Comparison of ENCODE assay signal across 22 cellular contexts in genomic region chr5:21236104-21236503, GRCh38.
DNase-seq lines count a peak whose midpoint lies in the region; ATAC-seq and TF ChIP-seq lines count a peak whose summit lies in the region.
"Had no signal": no experiment of that assay in that cellular context is flagged by ENCODE, and none has a peak within 500 bp of the region (broad histone marks: within the 10 kb centered on the region; RNA-seq: fewer than 3 reads in every experiment).

No MANE protein-coding gene starts in this region.

- no peaks in the 10 kb centered on the region for H3K27me3 Mint-ChIP-seq in chondrocyte (ENCODE audit: low read depth)
- H3K27me3 Mint-ChIP-seq: CD8-positive, alpha-beta memory T cell had no signal

- intact Hi-C loops in colonic mucosa (cut with DNase I) = no loop called here

- H3K27ac Mint-ChIP-seq in chondrocyte (ENCODE audit: unreplicated experiment) = peak overlapping the region; percentile 59
- no peak overlapping the region for H3K27ac Mint-ChIP-seq in stimulated activated effector memory CD8-positive, alpha-beta T cell treated with anti-CD3 and anti-CD28 coated beads, Interleukin-12 subunit alpha, Interleukin-12 subunit beta, amount 100 ng/mL, for 72 hours
- H3K27ac Mint-ChIP-seq: CD8-positive, alpha-beta memory T cell had no signal

- H3K4me1 ChIP-seq in skeletal muscle tissue (ENCODE audit: control insufficient read depth in 3 of 3, insufficient read depth in 3 of 3, low read length in 3 of 3) (peaks cover 0 to 7% (median 3%) of the 10 kb centered on the region in 3 donors), colonic mucosa (no peaks in the 10 kb centered on the region)

- no peak overlapping the region for H3K4me3 ChIP-seq in skeletal muscle tissue (ENCODE audit: low read length in 3 of 3)
- H3K4me3 ChIP-seq in colonic mucosa = no peak overlapping the region

- peaks cover 30% of the 10 kb centered on the region for H3K4me1 Mint-ChIP-seq in chondrocyte (ENCODE audit: low read depth)
- no peaks in the 10 kb centered on the region for H3K4me1 Mint-ChIP-seq in stimulated activated effector memory CD8-positive, alpha-beta T cell treated with anti-CD3 and anti-CD28 coated beads, Interleukin-12 subunit alpha, Interleukin-12 subunit beta, amount 100 ng/mL, for 72 hours
- H3K4me1 Mint-ChIP-seq: CD8-positive, alpha-beta memory T cell had no signal

- peak; percentile 2 for DNase-seq in LHCN-M2 (ENCODE audit: low read depth)
- DNase-seq in NCI-H446 treated with DMSO at 0.1 percent for 48 hours (lab: John Stamatoyannopoulos, UW) = peak; percentile 80
- no peak for DNase-seq in chondrocyte (ENCODE audit: low spot score)
- DNase-seq in NAMALWA (ENCODE audit: low spot score) = no peak
- DNase-seq in colonic mucosa = no peak
- DNase-seq in stimulated activated effector memory CD8-positive, alpha-beta T cell treated with anti-CD3 and anti-CD28 coated beads, Interleukin-12 subunit alpha, Interleukin-12 subunit beta, amount 100 ng/mL, for 72 hours (ENCODE audit: low spot score in 2 of 2) = no peak
- DNase-seq: AML-193; Calu3; CD8-positive, alpha-beta memory T cell; Karpas-422; MM.1S; NCI-H1092 treated with DMSO at 0.1 percent for 48 hours; NCI-H1436 treated with DMSO at 0.1 percent for 48 hours; NCI-H2029 treated with DMSO at 0.1 percent for 48 hours; NCI-H510A; NCI-H748 treated with DMSO at 0.1 percent for 48 hours; NK-92 treated with Interleukin-12 subunit alpha and Interleukin-12 subunit beta, amount 100 ng/mL, for 24 hours had no signal

- ATAC-seq in HG03520 (IDR thresholded peaks at IDR 0.05; ENCODE audit: unreplicated experiment) = no peak
- ATAC-seq in stimulated activated effector memory CD8-positive, alpha-beta T cell treated with anti-CD3 and anti-CD28 coated beads, Interleukin-12 subunit alpha, Interleukin-12 subunit beta, amount 100 ng/mL, for 72 hours = no peak
- ATAC-seq: Panc1, SK-N-SH treated with all-trans-retinoic acid at 6 μM for 48 hours had no signal

- H3K27me3 ChIP-seq in skeletal muscle tissue (ENCODE audit: control insufficient read depth in 3 of 3, insufficient read depth in 3 of 3, low read length in 3 of 3) (no peaks in the 10 kb centered on the region), colonic mucosa (no peaks in the 10 kb centered on the region)

- H3K27ac ChIP-seq in skeletal muscle tissue (ENCODE audit: low read depth, low read length) (peak overlapping the region; percentile 81), colonic mucosa (no peak overlapping the region)
- H3K27ac ChIP-seq: C4-2B had no signal

- TF ChIP-seq CTCF in chondrocyte (IDR thresholded peaks at IDR 0.05) = no peak
- TF ChIP-seq CTCF in colonic mucosa (IDR thresholded peaks at IDR 0.05) = no peak

- H3K36me3 ChIP-seq in skeletal muscle tissue (ENCODE audit: control insufficient read depth in 3 of 3, insufficient read depth in 3 of 3, low read length in 3 of 3) (no peaks in the 10 kb centered on the region), colonic mucosa (no peaks in the 10 kb centered on the region)

- no peaks in the 10 kb centered on the region for H3K36me3 Mint-ChIP-seq in chondrocyte (ENCODE audit: low read depth)
- H3K36me3 Mint-ChIP-seq in stimulated activated effector memory CD8-positive, alpha-beta T cell treated with anti-CD3 and anti-CD28 coated beads, Interleukin-12 subunit alpha, Interleukin-12 subunit beta, amount 100 ng/mL, for 72 hours = no peaks in the 10 kb centered on the region
- H3K36me3 Mint-ChIP-seq: CD8-positive, alpha-beta memory T cell had no signal

- no peaks in the 10 kb centered on the region for H3K9me3 ChIP-seq in skeletal muscle tissue (ENCODE audit: control insufficient read depth in 3 of 3, low read length in 3 of 3)
- H3K9me3 ChIP-seq in colonic mucosa = no peaks in the 10 kb centered on the region

- H3K4me3 Mint-ChIP-seq in chondrocyte (ENCODE audit: unreplicated experiment) = no peak overlapping the region
- H3K4me3 Mint-ChIP-seq in stimulated activated effector memory CD8-positive, alpha-beta T cell treated with anti-CD3 and anti-CD28 coated beads, Interleukin-12 subunit alpha, Interleukin-12 subunit beta, amount 100 ng/mL, for 72 hours = no peak overlapping the region
- H3K4me3 Mint-ChIP-seq: CD8-positive, alpha-beta memory T cell had no signal

- H3K9me3 Mint-ChIP-seq in chondrocyte (ENCODE audit: low read depth) = no peaks in the 10 kb centered on the region
- peaks cover 13% of the 10 kb centered on the region for H3K9me3 Mint-ChIP-seq in stimulated activated effector memory CD8-positive, alpha-beta T cell treated with anti-CD3 and anti-CD28 coated beads, Interleukin-12 subunit alpha, Interleukin-12 subunit beta, amount 100 ng/mL, for 72 hours

- H3K9ac ChIP-seq in skeletal muscle tissue (ENCODE audit: low read depth in 1 of 3, low read length in 3 of 3) (no peak overlapping the region), colonic mucosa (ENCODE audit: low read depth in 2 of 2, low read length in 2 of 2) (no peak overlapping the region)

Comparison
In these comparisons a context has a peak if more than half of its experiments do, and no peak if none do; other contexts are left out.
1. DNase-seq: peak in LHCN-M2 (single experiment) and NCI-H446 treated with DMSO at 0.1 percent for 48 hours (single experiment); none in chondrocyte (single experiment), NAMALWA (single experiment), colonic mucosa (single experiment) and stimulated activated effector memory CD8-positive, alpha-beta T cell treated with anti-CD3 and anti-CD28 coated beads, Interleukin-12 subunit alpha, Interleukin-12 subunit beta, amount 100 ng/mL, for 72 hours (0 of 2).